8 cellular contexts compared by ENCODE assay signal in the genomic region with DNA sequence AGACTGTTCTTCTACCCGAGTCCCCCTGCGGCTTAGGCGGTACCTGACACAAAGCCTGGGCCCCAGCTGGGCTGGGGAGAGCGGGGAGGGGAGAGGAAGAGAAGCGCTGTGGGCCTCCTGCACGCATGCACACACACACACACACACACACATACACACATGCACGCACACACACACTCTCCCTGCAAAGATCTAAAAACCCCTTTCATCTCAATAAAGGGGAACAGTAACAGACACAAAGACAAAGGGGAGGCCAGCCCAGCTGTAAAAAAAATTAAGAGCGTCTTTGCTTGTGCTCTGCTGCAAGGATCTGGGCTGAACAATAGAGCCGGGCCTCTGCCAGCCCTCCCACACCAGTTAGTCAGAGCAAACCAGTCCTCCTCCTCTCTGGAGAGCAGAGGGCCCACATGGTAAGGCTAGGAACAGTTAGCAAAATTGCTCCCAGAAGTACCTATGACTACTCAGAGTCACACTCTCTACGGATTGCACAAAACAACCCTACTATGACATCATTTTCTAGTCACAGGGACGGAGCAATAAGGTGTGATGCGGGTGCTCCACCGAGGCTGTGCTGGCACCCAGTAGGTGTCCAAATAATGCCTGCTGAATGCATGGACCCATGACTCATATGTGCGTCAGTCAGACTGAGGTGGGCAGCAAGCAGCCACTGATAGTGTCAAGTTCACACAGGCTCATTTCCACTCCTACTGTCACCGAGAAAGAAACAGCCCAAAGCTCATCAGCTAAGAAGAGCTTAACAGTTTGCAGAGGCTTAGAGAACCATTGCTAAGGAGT. TPM values are rescaled to one million over a fixed set of nuclear protein-coding genes. Genes with fewer than 3 reads are reported as not detected.
A peak's percentile ranks its signal among the peaks of the same experiment; 100 is the strongest.
DNase-seq lines count a peak whose midpoint lies in the region; ATAC-seq, FAIRE-seq and TF ChIP-seq lines count a peak whose summit lies in the region.

No MANE protein-coding gene starts in this region.

- no peak for TF ChIP-seq CTCF in astrocyte (IDR thresholded peaks at IDR 0.05; ENCODE audit: insufficient read depth, low read depth, low read length)

- peaks cover 5% of the 10 kb centered on the region for H3K36me3 ChIP-seq in astrocyte (ENCODE audit: insufficient read depth, low read length)

- peak overlapping the region; percentile 99 for H3K27ac ChIP-seq in astrocyte (ENCODE audit: low read depth, low read length)

- H3K4me3 ChIP-seq in astrocyte (ENCODE audit: insufficient read depth, low read depth, low read length): peak overlapping the region; percentile 42

- peak; percentile 45 for DNase-seq in NK-92 treated with Interleukin-12 subunit alpha and Interleukin-12 subunit beta, amount 100 ng/mL, for 24 hours (lab: John Stamatoyannopoulos, UW)
- DNase-seq in NK-92 (lab: John Stamatoyannopoulos, UW; ENCODE audit: unreplicated experiment) (no peak), HS-5 (ENCODE audit: low read depth) (peak; percentile 96), T1000 (lab: John Stamatoyannopoulos, UW) (peak; percentile 49), astrocyte (ENCODE audit: low read depth) (peak; percentile 97), iris pigment epithelial cell (ENCODE audit: low read depth) (peak; percentile 93)
- DNase-seq in stimulated activated CD4-positive, alpha-beta T cell treated with anti-CD3 and anti-CD28 coated beads, Interleukin-12 subunit alpha, Interleukin-12 subunit beta, amount 100 ng/mL, for 4 hours: peak; percentile 61

- FAIRE-seq in astrocyte (lab: Jason Lieb, UNC): peak; percentile 56

- H3K27ac Mint-ChIP-seq in astrocyte (ENCODE audit: unreplicated experiment): peak overlapping the region; percentile 98

- peak overlapping the region; percentile 87 for H3K4me2 ChIP-seq in astrocyte (ENCODE audit: low read length)

- H3K4me1 ChIP-seq in astrocyte (ENCODE audit: insufficient read depth, low read length): peaks cover 85% of the 10 kb centered on the region

- peaks cover 4% of the 10 kb centered on the region for H3K36me3 Mint-ChIP-seq in astrocyte (ENCODE audit: low read depth, unreplicated experiment)

- no peak overlapping the region for H2AFZ ChIP-seq in astrocyte (ENCODE audit: low read depth, low read length)

- no peaks in the 10 kb centered on the region for H3K27me3 Mint-ChIP-seq in astrocyte (ENCODE audit: low read depth, unreplicated experiment)

- H3K27me3 ChIP-seq in astrocyte (ENCODE audit: insufficient read depth, low read length): no peaks in the 10 kb centered on the region

- H3K4me3 Mint-ChIP-seq in astrocyte (ENCODE audit: unreplicated experiment): peak overlapping the region; percentile 48

- peaks cover 2% of the 10 kb centered on the region for H3K9me3 Mint-ChIP-seq in astrocyte (ENCODE audit: unreplicated experiment)

- peaks cover 92% of the 10 kb centered on the region for H3K79me2 ChIP-seq in astrocyte (ENCODE audit: insufficient read depth, low read length)

- H3K4me1 Mint-ChIP-seq in astrocyte (ENCODE audit: low read depth, unreplicated experiment): peaks cover 73% of the 10 kb centered on the region

- H3K9me3 ChIP-seq in astrocyte (ENCODE audit: insufficient read depth, low read depth, low read length): no peaks in the 10 kb centered on the region

- peak overlapping the region; percentile 95 for H3K9ac ChIP-seq in astrocyte (ENCODE audit: low read length)

- no peak for ATAC-seq in HG03135 (IDR thresholded peaks at IDR 0.05; ENCODE audit: unreplicated experiment)

- H4K20me1 ChIP-seq in astrocyte (ENCODE audit: insufficient read depth, low read length): peaks cover 84% of the 10 kb centered on the region

RNA-seq across cellular contexts. Expression of gene ITPRIP, which starts 9.2 kb away (rescaled TPM):
- 21.7 and 21.9 TPM in 2 replicates for total RNA-seq in astrocyte

RNA-seq across cellular contexts. Expression of gene CFAP58, which starts 24.5 kb away (rescaled TPM):
- total RNA-seq in astrocyte: 0.82 and 0.86 TPM in 2 replicates
